In the genomic region with DNA sequence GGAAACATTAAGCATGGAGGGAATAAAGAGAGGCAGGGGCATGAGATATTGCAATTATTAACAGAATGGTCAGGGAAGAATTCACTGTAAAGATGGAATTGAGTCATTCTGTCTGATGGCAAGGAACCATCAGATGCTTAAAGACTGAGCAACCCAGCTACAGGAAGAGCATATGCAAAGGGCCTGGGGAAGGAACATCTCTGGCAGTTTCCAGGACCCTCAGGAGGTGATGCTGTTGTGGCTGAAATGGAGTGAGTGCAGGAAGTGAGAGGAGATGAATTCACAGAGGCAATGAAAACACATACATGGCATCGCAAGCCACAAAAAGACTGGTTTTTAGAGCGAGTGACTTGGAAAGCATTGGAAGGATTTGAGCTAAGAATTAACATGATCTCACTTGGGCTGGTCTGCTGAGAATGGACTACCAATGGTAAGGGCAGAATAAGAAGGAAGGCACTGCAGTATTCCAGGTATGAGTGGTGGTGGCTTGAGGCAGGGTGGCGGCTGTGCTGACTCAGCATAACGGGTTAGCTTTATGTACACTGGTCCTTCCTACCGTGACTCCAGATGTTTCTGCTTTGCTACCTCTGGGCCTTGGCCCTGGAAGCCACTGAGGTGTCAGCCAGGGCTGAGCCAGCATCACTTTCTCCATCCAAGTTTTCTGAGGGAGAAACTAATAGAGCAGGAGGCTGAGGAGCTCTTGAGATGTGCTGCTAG, we compare ENCODE assay signal across 2 cellular contexts.
TF ChIP-seq lines count a peak whose summit lies in the region.

No MANE protein-coding gene starts in this region.

TF ChIP-seq in A549, 52 proteins besides CTCF, POLR2A, EP300 and RAD21:
- TF ChIP-seq CEBPB (IDR thresholded peaks at IDR 0.05) (no peak), POLR2AphosphoS2 (conservative IDR thresholded peaks at IDR 0.05; ENCODE audit: low read length) (no peak), MAFK (IDR thresholded peaks at IDR 0.05; ENCODE audit: partially characterized antibody) (peak; percentile 94), HOXB5 (CRISPR knock-in tag; IDR thresholded peaks at IDR 0.05) (no peak), JUN (IDR thresholded peaks at IDR 0.05) (no peak)

TF ChIP-seq in IMR-90, 13 proteins besides CTCF, POLR2A, EP300 and RAD21:
- TF ChIP-seq MAFK (IDR thresholded peaks at IDR 0.05; ENCODE audit: low read depth, low read length) (peak; percentile 98), BHLHE40 (IDR thresholded peaks at IDR 0.05; ENCODE audit: low read depth, low read length) (no peak)
